Comparison of ENCODE assay signal across 13 cellular contexts in genomic region chr7:131486346-131486745, GRCh38.
DNase-seq lines count a peak whose midpoint lies in the region; ATAC-seq and TF ChIP-seq lines count a peak whose summit lies in the region.
"Had no signal": no experiment of that assay in that cellular context is flagged by ENCODE, and none has a peak within 500 bp of the region (broad histone marks: within the 10 kb centered on the region; RNA-seq: fewer than 3 reads in every experiment).

No MANE protein-coding gene starts in this region.

- no peaks in the 10 kb centered on the region for H3K9me3 Mint-ChIP-seq in chondrocyte (ENCODE audit: low read depth)
- no peaks in the 10 kb centered on the region for H3K9me3 Mint-ChIP-seq in progenitor cell of endocrine pancreas (ENCODE audit: low read depth)
- H3K9me3 Mint-ChIP-seq: CD4-positive, CD25-positive, alpha-beta regulatory T cell had no signal

- peaks cover 17% of the 10 kb centered on the region for H3K4me1 ChIP-seq in left ventricle myocardium inferior
- no peaks in the 10 kb centered on the region for H3K4me1 ChIP-seq in right atrium auricular region

- peaks cover 2% of the 10 kb centered on the region for H3K36me3 Mint-ChIP-seq in chondrocyte (ENCODE audit: low read depth)
- peaks cover 7% of the 10 kb centered on the region for H3K36me3 Mint-ChIP-seq in progenitor cell of endocrine pancreas (ENCODE audit: insufficient read depth)

- H3K4me3 Mint-ChIP-seq in chondrocyte (ENCODE audit: unreplicated experiment) (no peak overlapping the region), progenitor cell of endocrine pancreas (ENCODE audit: low read depth) (no peak overlapping the region)
- H3K4me3 Mint-ChIP-seq: CD4-positive, CD25-positive, alpha-beta regulatory T cell had no signal

- no peaks in the 10 kb centered on the region for H3K9me3 ChIP-seq in left ventricle myocardium inferior (replicated peaks)
- H3K9me3 ChIP-seq in right atrium auricular region, result no peaks in the 10 kb centered on the region
- H3K9me3 ChIP-seq: BLaER1 treated with 17β-estradiol and CSF1 and Interleukin-3, amounts not matched to agents 10 nM and 100 nM had no signal

- H3K4me3 ChIP-seq in left ventricle myocardium inferior, result no peak overlapping the region
- no peak overlapping the region for H3K4me3 ChIP-seq in right atrium auricular region
- H3K4me3 ChIP-seq: BLaER1 treated with 17β-estradiol and CSF1 and Interleukin-3, amounts not matched to agents 10 nM and 100 nM had no signal

- H3K36me3 ChIP-seq in left ventricle myocardium inferior (peaks cover 10% of the 10 kb centered on the region), right atrium auricular region (no peaks in the 10 kb centered on the region)

- intact Hi-C loops in left ventricle myocardium inferior (cut with micrococcal nuclease), result no loop called here

- DNase-seq in left ventricle myocardium inferior (no peak), right atrium auricular region (ENCODE audit: low spot score) (no peak), chondrocyte (ENCODE audit: low spot score) (no peak), progenitor cell of endocrine pancreas (ENCODE audit: low spot score, unreplicated experiment) (no peak), GDM1 (lab: John Stamatoyannopoulos, UW) (no peak)
- DNase-seq: ACHN; CD4-positive, CD25-positive, alpha-beta regulatory T cell; DMS53 had no signal

- no peak for TF ChIP-seq CTCF in left ventricle myocardium inferior (IDR thresholded peaks at IDR 0.05; ENCODE audit: borderline replicate concordance)
- TF ChIP-seq CTCF in right atrium auricular region (IDR thresholded peaks at IDR 0.05), result no peak
- TF ChIP-seq CTCF in chondrocyte (IDR thresholded peaks at IDR 0.05), result no peak
- no peak for TF ChIP-seq CTCF in progenitor cell of endocrine pancreas (IDR thresholded peaks at IDR 0.05; ENCODE audit: unreplicated experiment)

- H3K4me1 Mint-ChIP-seq in chondrocyte (ENCODE audit: low read depth) (peaks cover 25% of the 10 kb centered on the region), progenitor cell of endocrine pancreas (ENCODE audit: low read depth) (no peaks in the 10 kb centered on the region)

- H3K27me3 Mint-ChIP-seq in chondrocyte (ENCODE audit: low read depth), result no peaks in the 10 kb centered on the region
- H3K27me3 Mint-ChIP-seq in progenitor cell of endocrine pancreas, result no peaks in the 10 kb centered on the region
- H3K27me3 Mint-ChIP-seq: CD4-positive, CD25-positive, alpha-beta regulatory T cell had no signal

- H3K27ac ChIP-seq in left ventricle myocardium inferior (replicated peaks) (peak overlapping the region; percentile 22), right atrium auricular region (no peak overlapping the region)
- H3K27ac ChIP-seq: BLaER1 treated with 17β-estradiol and CSF1 and Interleukin-3, amounts not matched to agents 10 nM and 100 nM had no signal

- H3K27me3 ChIP-seq in left ventricle myocardium inferior (ENCODE audit: low read depth) (no peaks in the 10 kb centered on the region), right atrium auricular region (no peaks in the 10 kb centered on the region)
- H3K27me3 ChIP-seq: BLaER1 treated with 17β-estradiol and CSF1 and Interleukin-3, amounts not matched to agents 10 nM and 100 nM had no signal

- H3K27ac Mint-ChIP-seq in chondrocyte (ENCODE audit: unreplicated experiment) (peak overlapping the region; percentile 37), progenitor cell of endocrine pancreas (peak overlapping the region; percentile 76)

- no peak for ATAC-seq in GM19023 (IDR thresholded peaks at IDR 0.05; ENCODE audit: unreplicated experiment)
- ATAC-seq in HG03108 (IDR thresholded peaks at IDR 0.05; ENCODE audit: unreplicated experiment), result no peak
- ATAC-seq: HCT116, HepG2 had no signal
